In genomic region chr6:108853077-108853476, GRCh38 we compare ENCODE assay signal across 8 cellular contexts.
"Had no signal": no experiment of that assay in that cellular context is flagged by ENCODE, and none has a peak within 500 bp of the region (broad histone marks: within the 10 kb centered on the region; RNA-seq: fewer than 3 reads in every experiment).

No MANE protein-coding gene starts in this region.

- H3K9ac ChIP-seq: KMS-11 had no signal

- H3K4me2 ChIP-seq: GM23338, KMS-11 had no signal

- H3K4me3 ChIP-seq: GM23338 had no signal

- H3K27ac ChIP-seq: HL-60, KMS-11 had no signal

- DNase-seq: H9, HCEC 1CT, HFFc6, KBM-7 had no signal

- H2AFZ ChIP-seq: GM23338 had no signal

- ATAC-seq: GM23338, HepG2 had no signal
